Comparison of ENCODE assay signal across 11 cellular contexts in genomic region chr10:44195120-44196007, GRCh38.
DNase-seq lines count a peak whose midpoint lies in the region; ATAC-seq and TF ChIP-seq lines count a peak whose summit lies in the region.
"Had no signal": no experiment of that assay in that cellular context is flagged by ENCODE, and none has a peak within 500 bp of the region (broad histone marks: within the 10 kb centered on the region; RNA-seq: fewer than 3 reads in every experiment).

No MANE protein-coding gene starts in this region.

- TF ChIP-seq EP300 in suprapubic skin (IDR thresholded peaks at IDR 0.05): no peak

- no peak for ATAC-seq in HG02840 (IDR thresholded peaks at IDR 0.05; ENCODE audit: low FRiP score, unreplicated experiment)
- ATAC-seq in GM18867 (IDR thresholded peaks at IDR 0.05; ENCODE audit: unreplicated experiment): no peak

- peak overlapping the region; percentile 47 for H2AFZ ChIP-seq in parathyroid adenoma
- H2AFZ ChIP-seq: PC-9 had no signal

- H3K79me2 ChIP-seq in parathyroid adenoma: no peaks in the 10 kb centered on the region

- H3K27ac ChIP-seq in SJSA1 (no peak overlapping the region), parathyroid adenoma (peak overlapping the region; percentile 13), suprapubic skin (no peak overlapping the region)
- H3K27ac ChIP-seq: PC-9 had no signal

- H3K4me3 ChIP-seq in SJSA1: no peak overlapping the region
- no peak overlapping the region for H3K4me3 ChIP-seq in fibroblast of villous mesenchyme (ENCODE audit: low read depth, low read length)
- no peak overlapping the region for H3K4me3 ChIP-seq in parathyroid adenoma (ENCODE audit: low read depth, low read length)
- no peak overlapping the region for H3K4me3 ChIP-seq in suprapubic skin
- H3K4me3 ChIP-seq: PC-9 had no signal

- no peak for TF ChIP-seq POLR2A in suprapubic skin (IDR thresholded peaks at IDR 0.05)

- H3K4me2 ChIP-seq in parathyroid adenoma (ENCODE audit: low read length): no peak overlapping the region
- H3K4me2 ChIP-seq: PC-9 had no signal

- H3K9me3 ChIP-seq in SJSA1 (replicated peaks) (no peaks in the 10 kb centered on the region; the same call in 1 of the 2 replicates), parathyroid adenoma (ENCODE audit: control insufficient read depth, low read length) (no peaks in the 10 kb centered on the region), suprapubic skin (no peaks in the 10 kb centered on the region)

- TF ChIP-seq CTCF in fibroblast of villous mesenchyme (IDR thresholded peaks at IDR 0.05; ENCODE audit: insufficient read depth, low read depth, low read length): no peak
- no peak for TF ChIP-seq CTCF in parathyroid adenoma (IDR thresholded peaks at IDR 0.05)
- no peak for TF ChIP-seq CTCF in suprapubic skin (IDR thresholded peaks at IDR 0.05)

- no peak overlapping the region for H3K9ac ChIP-seq in parathyroid adenoma

- H3K27me3 ChIP-seq in SJSA1 (replicated peaks) (no peaks in the 10 kb centered on the region), parathyroid adenoma (ENCODE audit: control insufficient read depth, insufficient read depth, low read length) (no peaks in the 10 kb centered on the region), suprapubic skin (no peaks in the 10 kb centered on the region)

- DNase-seq in Daoy (ENCODE audit: low read depth) (peak; percentile 89), SJSA1 (ENCODE audit: low read depth in 1 of 2, low spot score in 2 of 2) (peak; percentile 76 to 78), fibroblast of villous mesenchyme (ENCODE audit: low read depth) (peak; percentile 89), suprapubic skin (ENCODE audit: low spot score in 2 of 2) (no peak)
- no peak for DNase-seq in activated effector memory CD4-positive, alpha-beta T cell treated with anti-CD3 and anti-CD28 coated beads, Interleukin-2, amount 50 U/mL, for 16 hours
- DNase-seq: activated T-cell treated with anti-CD3 and anti-CD28 coated beads, Interleukin-2, amount 50 U/mL, for 1 hour; GDM1; PC-9 had no signal

- 73% methylated on average over 8 of the region's 9 CpGs for WGBS in suprapubic skin

- no peaks in the 10 kb centered on the region for H3K36me3 ChIP-seq in SJSA1
- H3K36me3 ChIP-seq in parathyroid adenoma (ENCODE audit: control insufficient read depth, insufficient read depth, low read length): no peaks in the 10 kb centered on the region
- H3K36me3 ChIP-seq in suprapubic skin: no peaks in the 10 kb centered on the region

- H3K4me1 ChIP-seq in SJSA1 (replicated peaks) (peaks cover 29% of the 10 kb centered on the region), parathyroid adenoma (peaks cover 31% of the 10 kb centered on the region), suprapubic skin (peaks cover 15% of the 10 kb centered on the region)

Comparison
In these comparisons a context has a peak if more than half of its experiments do, and no peak if none do; other contexts are left out.
1. DNase-seq: peak in Daoy (single experiment), SJSA1 (2 of 2) and fibroblast of villous mesenchyme (single experiment); none in activated effector memory CD4-positive, alpha-beta T cell treated with anti-CD3 and anti-CD28 coated beads, Interleukin-2, amount 50 U/mL, for 16 hours (single experiment) and suprapubic skin (0 of 2).